In the genomic region with DNA sequence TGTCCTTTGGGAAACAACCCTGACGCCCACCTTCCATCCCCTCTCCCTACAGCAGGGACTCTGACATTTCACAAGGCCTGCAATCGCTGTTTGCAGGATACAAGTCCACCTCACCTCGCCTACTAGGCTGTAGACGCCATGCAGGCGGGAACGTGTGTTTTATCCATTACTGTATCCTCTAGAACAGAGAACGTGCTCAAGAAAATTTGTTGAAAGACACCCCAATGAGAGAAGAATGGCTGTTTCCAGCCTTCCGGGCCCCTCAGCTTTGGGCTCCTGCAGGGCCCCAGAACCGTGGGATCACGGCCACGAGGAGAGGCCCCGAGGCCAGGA, we compare ENCODE assay signal across 1 cellular context.
TF ChIP-seq lines count a peak whose summit lies in the region.

No MANE protein-coding gene starts in this region.

TF ChIP-seq in K562, 482 proteins besides CTCF, POLR2A, EP300 and RAD21 (continued from another document):
- 0 out of 2 replicates have a peak, but pooled peaks have one; percentile 12 for TF ChIP-seq MYNN (IDR thresholded peaks at IDR 0.05)
- no peak for TF ChIP-seq MYNN (CRISPR knock-in tag; IDR thresholded peaks at IDR 0.05)
- TF ChIP-seq ETV1 (tag; conservative IDR thresholded peaks at IDR 0.05; ENCODE audit: low read depth), result no peak
- peak; percentile 34; the same call in 1 of the 2 replicates for TF ChIP-seq CHD2 (IDR thresholded peaks at IDR 0.05; ENCODE audit: low read depth, low read length)
TF ChIP-seq in K562: peak in this region for 4.
